29 cellular contexts compared by ENCODE assay signal in the genomic region with DNA sequence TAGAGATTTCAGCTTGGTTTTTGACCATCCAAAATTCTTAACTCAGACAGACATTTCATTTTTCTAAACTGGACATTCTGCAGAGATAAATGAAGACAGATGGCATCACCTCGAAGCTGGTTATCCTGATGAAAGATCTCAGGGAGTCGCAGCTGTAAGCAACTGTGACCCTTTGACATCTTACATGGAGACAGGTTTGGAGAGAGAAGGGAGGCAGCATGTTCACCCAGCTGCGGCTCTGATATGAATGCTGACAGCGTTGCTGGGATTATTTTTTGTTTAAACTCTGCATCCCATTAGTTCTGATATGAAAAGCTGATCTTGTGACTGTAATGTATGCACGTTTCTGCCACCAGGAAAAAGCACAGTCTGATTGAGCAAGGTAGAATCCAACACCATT.
"Had no signal": no experiment of that assay in that cellular context is flagged by ENCODE, and none has a peak within 500 bp of the region (broad histone marks: within the 10 kb centered on the region; RNA-seq: fewer than 3 reads in every experiment).

No MANE protein-coding gene starts in this region.

- H3K36me3 ChIP-seq: ascending aorta, SJSA1 had no signal

- H3K4me1 Mint-ChIP-seq: activated B cell treated with CpG ODN at 0.5 μM for 24 hours; activated CD4-positive, alpha-beta T cell treated with anti-CD3 and anti-CD28 coated beads, Interleukin-2, amount 10 ng/mL, durations not matched to agents 24 days and 14 days; activated CD8-positive, alpha-beta memory T cell treated with anti-CD3 and anti-CD28 coated beads, Interleukin-2, amount 10 ng/mL, durations not matched to agents 7 days and 5 days; activated naive CD8-positive, alpha-beta T cell treated with anti-CD3 and anti-CD28 coated beads, Interleukin-2, amount 50 U/mL, for 24 hours; T-helper 17 cell had no signal

- ATAC-seq: activated CD8-positive, alpha-beta memory T cell treated with anti-CD3 and anti-CD28 coated beads, Interleukin-2, amount 10 ng/mL, durations not matched to agents 7 days and 5 days; activated naive CD4-positive, alpha-beta T cell treated with anti-CD3 and anti-CD28 coated beads, Interleukin-2, amount 50 U/mL, for 72 hours; activated naive CD8-positive, alpha-beta T cell treated with anti-CD3 and anti-CD28 coated beads, Interleukin-2, amount 50 U/mL, for 24 hours; body of pancreas; Panc1; T-helper 17 cell had no signal

- H3K27me3 ChIP-seq: ascending aorta, body of pancreas, SJSA1 had no signal

- DNase-seq: activated B cell treated with CpG ODN at 0.5 μM for 24 hours; activated CD4-positive, alpha-beta T cell treated with anti-CD3 and anti-CD28 coated beads for 1 hour; activated CD4-positive, alpha-beta T cell treated with anti-CD3 and anti-CD28 coated beads, Interleukin-2, amount 10 ng/mL, durations not matched to agents 24 days and 14 days; activated CD4-positive, alpha-beta T cell treated with anti-CD3 and anti-CD28 coated beads, Interleukin-2, amount 50 U/mL, for 48 hours; activated CD8-positive, alpha-beta memory T cell treated with anti-CD3 and anti-CD28 coated beads, Interleukin-2, amount 10 ng/mL, durations not matched to agents 7 days and 5 days; activated effector memory CD4-positive, alpha-beta T cell treated with Interleukin-2 at 50 U/mL for 16 hours; activated naive CD4-positive, alpha-beta T cell treated with Interleukin-2 at 50 U/mL for 16 hours; activated naive CD8-positive, alpha-beta T cell treated with anti-CD3 and anti-CD28 coated beads, Interleukin-2, amount 50 U/mL, for 24 hours; activated T-cell treated with anti-CD3 and anti-CD28 coated beads, Interleukin-2, amount 50 U/mL, for 24 hours; amniotic stem cell; body of pancreas; MM.1S; NCI-H1105; NCI-H1436; NCI-H1694 treated with DMSO at 0.1 percent for 48 hours; NCI-H2029 treated with DMSO at 0.1 percent for 48 hours; NCI-H446; NCI-H526; NCI-H774; NK-92 treated with Interleukin-12 subunit alpha and Interleukin-12 subunit beta, amount 100 ng/mL, for 24 hours; Right ventricle myocardium superior; T-helper 17 cell; T1000 had no signal

- H3K36me3 Mint-ChIP-seq: activated CD8-positive, alpha-beta memory T cell treated with anti-CD3 and anti-CD28 coated beads, Interleukin-2, amount 10 ng/mL, durations not matched to agents 7 days and 5 days; activated naive CD4-positive, alpha-beta T cell treated with anti-CD3 and anti-CD28 coated beads, Interleukin-2, amount 50 U/mL, for 72 hours had no signal

- H3K9me3 ChIP-seq: ascending aorta, body of pancreas, SJSA1 had no signal

- H3K27ac ChIP-seq: ascending aorta, body of pancreas, RWPE1, SJSA1 had no signal

- H3K27ac Mint-ChIP-seq: activated B cell treated with CpG ODN at 0.5 μM for 24 hours; activated CD4-positive, alpha-beta T cell treated with anti-CD3 and anti-CD28 coated beads, Interleukin-2, amount 10 ng/mL, durations not matched to agents 24 days and 14 days; activated CD8-positive, alpha-beta memory T cell treated with anti-CD3 and anti-CD28 coated beads, Interleukin-2, amount 10 ng/mL, durations not matched to agents 7 days and 5 days; activated naive CD4-positive, alpha-beta T cell treated with anti-CD3 and anti-CD28 coated beads, Interleukin-2, amount 50 U/mL, for 72 hours; activated naive CD8-positive, alpha-beta T cell treated with anti-CD3 and anti-CD28 coated beads, Interleukin-2, amount 50 U/mL, for 24 hours; activated T-cell treated with anti-CD3 and anti-CD28 coated beads, Interleukin-2, amount 50 U/mL, for 24 hours; activated T-helper 1 cell treated with anti-CD3 and anti-CD28 coated beads, Interleukin-12 subunit alpha, Interleukin-12 subunit beta, Interleukin-2, Interleukin-4 antibody, amounts not matched to agents 30 ng/mL and 10 ng/mL and 1 ng/mL, durations not matched to agents 14 hours and 24 hours and 36 hours; T-helper 17 cell had no signal

- H3K4me3 Mint-ChIP-seq: activated B cell treated with CpG ODN at 0.5 μM for 24 hours; activated CD4-positive, alpha-beta T cell treated with anti-CD3 and anti-CD28 coated beads, Interleukin-2, amount 10 ng/mL, durations not matched to agents 24 days and 14 days; activated CD8-positive, alpha-beta memory T cell treated with anti-CD3 and anti-CD28 coated beads, Interleukin-2, amount 10 ng/mL, durations not matched to agents 7 days and 5 days; activated naive CD8-positive, alpha-beta T cell treated with anti-CD3 and anti-CD28 coated beads, Interleukin-2, amount 50 U/mL, for 24 hours; activated T-cell treated with anti-CD3 and anti-CD28 coated beads, Interleukin-2, amount 50 U/mL, for 24 hours; activated T-helper 1 cell treated with anti-CD3 and anti-CD28 coated beads, Interleukin-12 subunit alpha, Interleukin-12 subunit beta, Interleukin-2, Interleukin-4 antibody, amounts not matched to agents 30 ng/mL and 10 ng/mL and 1 ng/mL, durations not matched to agents 14 hours and 24 hours and 36 hours; T-helper 17 cell had no signal

- H3K9me3 Mint-ChIP-seq: activated CD4-positive, alpha-beta T cell treated with anti-CD3 and anti-CD28 coated beads, Interleukin-2, amount 10 ng/mL, durations not matched to agents 24 days and 14 days; activated T-cell treated with anti-CD3 and anti-CD28 coated beads, Interleukin-2, amount 50 U/mL, for 24 hours had no signal

- H3K27me3 Mint-ChIP-seq: activated B cell treated with CpG ODN at 0.5 μM for 24 hours; activated CD4-positive, alpha-beta T cell treated with anti-CD3 and anti-CD28 coated beads, Interleukin-2, amount 10 ng/mL, durations not matched to agents 24 days and 14 days; activated CD8-positive, alpha-beta memory T cell treated with anti-CD3 and anti-CD28 coated beads, Interleukin-2, amount 10 ng/mL, durations not matched to agents 7 days and 5 days; activated naive CD8-positive, alpha-beta T cell treated with anti-CD3 and anti-CD28 coated beads, Interleukin-2, amount 50 U/mL, for 24 hours; activated T-cell treated with anti-CD3 and anti-CD28 coated beads, Interleukin-2, amount 50 U/mL, for 24 hours; T-helper 17 cell had no signal

- H3K4me3 ChIP-seq: ascending aorta, body of pancreas, SJSA1 had no signal

- H3K4me1 ChIP-seq: ascending aorta, body of pancreas had no signal
